In the genomic region with DNA sequence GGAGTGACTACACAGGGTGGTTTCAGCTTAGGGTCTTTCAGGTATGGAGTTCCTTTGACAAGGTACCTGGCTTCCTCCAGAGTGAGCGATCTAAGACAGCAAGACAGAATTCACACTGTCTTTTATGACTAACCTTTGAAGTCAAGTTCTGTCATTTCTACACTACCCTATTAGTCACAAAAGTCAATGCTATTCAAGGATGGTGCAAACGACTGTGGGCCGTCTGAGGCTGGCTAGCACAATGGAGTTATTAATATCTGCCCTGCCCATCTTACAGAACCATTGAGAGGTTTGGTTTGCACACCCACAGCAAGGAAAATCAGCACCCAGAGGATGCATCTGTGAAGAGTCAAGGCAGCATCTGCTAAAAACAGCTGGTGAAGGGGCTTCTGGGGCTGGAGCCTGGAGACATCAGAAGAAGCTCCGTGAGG, we compare ENCODE assay signal across 1 cellular context.
TF ChIP-seq lines count a peak whose summit lies in the region.

No MANE protein-coding gene starts in this region.

TF ChIP-seq in HepG2, 621 proteins besides CTCF, POLR2A, EP300 and RAD21 (continued from another document):
- TF ChIP-seq, protein P1, sequence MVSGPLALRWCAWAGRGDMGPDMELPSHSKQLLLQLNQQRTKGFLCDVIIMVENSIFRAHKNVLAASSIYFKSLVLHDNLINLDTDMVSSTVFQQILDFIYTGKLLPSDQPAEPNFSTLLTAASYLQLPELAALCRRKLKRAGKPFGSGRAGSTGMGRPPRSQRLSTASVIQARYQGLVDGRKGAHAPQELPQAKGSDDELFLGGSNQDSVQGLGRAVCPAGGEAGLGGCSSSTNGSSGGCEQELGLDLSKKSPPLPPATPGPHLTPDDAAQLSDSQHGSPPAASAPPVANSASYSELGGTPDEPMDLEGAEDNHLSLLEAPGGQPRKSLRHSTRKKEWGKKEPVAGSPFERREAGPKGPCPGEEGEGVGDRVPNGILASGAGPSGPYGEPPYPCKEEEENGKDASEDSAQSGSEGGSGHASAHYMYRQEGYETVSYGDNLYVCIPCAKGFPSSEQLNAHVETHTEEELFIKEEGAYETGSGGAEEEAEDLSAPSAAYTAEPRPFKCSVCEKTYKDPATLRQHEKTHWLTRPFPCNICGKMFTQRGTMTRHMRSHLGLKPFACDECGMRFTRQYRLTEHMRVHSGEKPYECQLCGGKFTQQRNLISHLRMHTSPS (CRISPR knock-in tag; IDR thresholded peaks at IDR 0.05; ENCODE audit: low read depth), result no peak
- no peak for TF ChIP-seq ZNF34 (CRISPR knock-in tag; IDR thresholded peaks at IDR 0.05; ENCODE audit: borderline replicate concordance)
- TF ChIP-seq NFKB2 (CRISPR knock-in tag; IDR thresholded peaks at IDR 0.05; ENCODE audit: borderline replicate concordance), result no peak
- TF ChIP-seq MAFF (IDR thresholded peaks at IDR 0.05; ENCODE audit: low read depth, low read length), result no peak
- TF ChIP-seq MXI1 (IDR thresholded peaks at IDR 0.05; ENCODE audit: borderline replicate concordance, low read depth, low read length), result no peak
- TF ChIP-seq, protein P2, sequence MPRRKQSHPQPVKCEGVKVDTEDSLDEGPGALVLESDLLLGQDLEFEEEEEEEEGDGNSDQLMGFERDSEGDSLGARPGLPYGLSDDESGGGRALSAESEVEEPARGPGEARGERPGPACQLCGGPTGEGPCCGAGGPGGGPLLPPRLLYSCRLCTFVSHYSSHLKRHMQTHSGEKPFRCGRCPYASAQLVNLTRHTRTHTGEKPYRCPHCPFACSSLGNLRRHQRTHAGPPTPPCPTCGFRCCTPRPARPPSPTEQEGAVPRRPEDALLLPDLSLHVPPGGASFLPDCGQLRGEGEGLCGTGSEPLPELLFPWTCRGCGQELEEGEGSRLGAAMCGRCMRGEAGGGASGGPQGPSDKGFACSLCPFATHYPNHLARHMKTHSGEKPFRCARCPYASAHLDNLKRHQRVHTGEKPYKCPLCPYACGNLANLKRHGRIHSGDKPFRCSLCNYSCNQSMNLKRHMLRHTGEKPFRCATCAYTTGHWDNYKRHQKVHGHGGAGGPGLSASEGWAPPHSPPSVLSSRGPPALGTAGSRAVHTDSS (CRISPR knock-in tag; conservative IDR thresholded peaks at IDR 0.05), result no peak
